Comparison of ENCODE assay signal across 9 cellular contexts in genomic region chr12:4277205-4277543, GRCh38. TPM values are rescaled to one million over a fixed set of nuclear protein-coding genes. Genes with fewer than 3 reads are reported as not detected.
A peak's percentile ranks its signal among the peaks of the same experiment; 100 is the strongest.
DNase-seq lines count a peak whose midpoint lies in the region; ATAC-seq and TF ChIP-seq lines count a peak whose summit lies in the region.
"Had no signal": no experiment of that assay in that cellular context is flagged by ENCODE, and none has a peak within 500 bp of the region (broad histone marks: within the 10 kb centered on the region; RNA-seq: fewer than 3 reads in every experiment).

No MANE protein-coding gene starts in this region.

- no peak for DNase-seq in activated CD4-positive, alpha-beta T cell treated with anti-CD3 and anti-CD28 coated beads, Interleukin-2, amount 10 ng/mL, durations not matched to agents 7 days and 5 days
- DNase-seq in activated CD4-positive, alpha-beta T cell treated with anti-CD3 and anti-CD28 coated beads, Interleukin-2, amount 50 U/mL, for 48 hours: no peak
- no peak for DNase-seq in activated B cell treated with CpG ODN at 0.5 μM for 24 hours
- DNase-seq in glutamatergic neuron: no peak
- DNase-seq in NCI-H1436 treated with DMSO at 0.1 percent for 48 hours (lab: John Stamatoyannopoulos, UW): no peak
- no peak for DNase-seq in SKM-1 (lab: John Stamatoyannopoulos, UW; ENCODE audit: unreplicated experiment)
- DNase-seq in occipital lobe (lab: John Stamatoyannopoulos, UW): no peak

- peaks cover 59% of the 10 kb centered on the region for H3K4me1 Mint-ChIP-seq in activated CD4-positive, alpha-beta T cell treated with anti-CD3 and anti-CD28 coated beads, Interleukin-2, amount 10 ng/mL, durations not matched to agents 7 days and 5 days
- H3K4me1 Mint-ChIP-seq in activated B cell treated with CpG ODN at 0.5 μM for 24 hours (peaks cover 34% of the 10 kb centered on the region), glutamatergic neuron (ENCODE audit: low read depth, unreplicated experiment) (peaks cover 31% of the 10 kb centered on the region)
- H3K4me1 Mint-ChIP-seq in stimulated activated memory B cell treated with anti-CD40 and anti-IgM and Interleukin-4, amounts not matched to agents 10 μg/mL and 1 μg/mL and 100 μg/mL, for 72 hours: peaks cover 59% of the 10 kb centered on the region

- H3K27me3 Mint-ChIP-seq in activated CD4-positive, alpha-beta T cell treated with anti-CD3 and anti-CD28 coated beads, Interleukin-2, amount 10 ng/mL, durations not matched to agents 7 days and 5 days: no peaks in the 10 kb centered on the region
- H3K27me3 Mint-ChIP-seq in activated B cell treated with CpG ODN at 0.5 μM for 24 hours (no peaks in the 10 kb centered on the region), glutamatergic neuron (ENCODE audit: unreplicated experiment) (peaks cover 9% of the 10 kb centered on the region)
- no peaks in the 10 kb centered on the region for H3K27me3 Mint-ChIP-seq in stimulated activated memory B cell treated with anti-CD40 and anti-IgM and Interleukin-4, amounts not matched to agents 10 μg/mL and 1 μg/mL and 100 μg/mL, for 72 hours

- peaks cover 63% of the 10 kb centered on the region for H3K36me3 Mint-ChIP-seq in activated CD4-positive, alpha-beta T cell treated with anti-CD3 and anti-CD28 coated beads, Interleukin-2, amount 10 ng/mL, durations not matched to agents 7 days and 5 days (ENCODE audit: low read depth)
- H3K36me3 Mint-ChIP-seq in activated B cell treated with CpG ODN at 0.5 μM for 24 hours (ENCODE audit: low read depth) (peaks cover 66% of the 10 kb centered on the region), glutamatergic neuron (ENCODE audit: unreplicated experiment) (no peaks in the 10 kb centered on the region)
- H3K36me3 Mint-ChIP-seq in stimulated activated memory B cell treated with anti-CD40 and anti-IgM and Interleukin-4, amounts not matched to agents 10 μg/mL and 1 μg/mL and 100 μg/mL, for 72 hours: peaks cover 41% of the 10 kb centered on the region

- CTCF ChIA-PET in activated CD4-positive, alpha-beta T cell treated with anti-CD3 and anti-CD28 coated beads, Interleukin-2, amount 10 ng/mL, durations not matched to agents 7 days and 5 days (lab: Charles Lee): interaction anchor here (0.6 to 6.2 kb wide), 77 partner anchors 9 to 978 kb away, joined by 3 to 80 read pairs (median 5); partner anchors contain the start of gene PARP11
- CTCF ChIA-PET in activated B cell treated with CpG ODN at 0.5 μM for 24 hours (lab: Charles Lee): interaction anchor here (0.6 to 5.8 kb wide), 60 partner anchors 8 to 977 kb away, joined by 3 to 206 read pairs (median 5); no protein-coding TSS in a partner anchor

- peak overlapping the region; percentile 63 for H3K27ac Mint-ChIP-seq in activated CD4-positive, alpha-beta T cell treated with anti-CD3 and anti-CD28 coated beads, Interleukin-2, amount 10 ng/mL, durations not matched to agents 7 days and 5 days
- H3K27ac Mint-ChIP-seq in activated B cell treated with CpG ODN at 0.5 μM for 24 hours: peak overlapping the region; percentile 26
- H3K27ac Mint-ChIP-seq in glutamatergic neuron (ENCODE audit: unreplicated experiment): peak overlapping the region; percentile 24
- H3K27ac Mint-ChIP-seq in stimulated activated memory B cell treated with anti-CD40 and anti-IgM and Interleukin-4, amounts not matched to agents 10 μg/mL and 1 μg/mL and 100 μg/mL, for 72 hours: peak overlapping the region; percentile 89

- H3K4me3 Mint-ChIP-seq in activated CD4-positive, alpha-beta T cell treated with anti-CD3 and anti-CD28 coated beads, Interleukin-2, amount 10 ng/mL, durations not matched to agents 7 days and 5 days: peak overlapping the region; percentile 95
- H3K4me3 Mint-ChIP-seq in activated B cell treated with CpG ODN at 0.5 μM for 24 hours (peak overlapping the region; percentile 91), glutamatergic neuron (ENCODE audit: unreplicated experiment) (peak overlapping the region; percentile 93)
- peak overlapping the region; percentile 57 for H3K4me3 Mint-ChIP-seq in stimulated activated memory B cell treated with anti-CD40 and anti-IgM and Interleukin-4, amounts not matched to agents 10 μg/mL and 1 μg/mL and 100 μg/mL, for 72 hours

- H3K9me3 Mint-ChIP-seq in activated CD4-positive, alpha-beta T cell treated with anti-CD3 and anti-CD28 coated beads, Interleukin-2, amount 10 ng/mL, durations not matched to agents 7 days and 5 days: no peaks in the 10 kb centered on the region
- H3K9me3 Mint-ChIP-seq in activated B cell treated with CpG ODN at 0.5 μM for 24 hours (no peaks in the 10 kb centered on the region), glutamatergic neuron (ENCODE audit: unreplicated experiment) (peaks cover 13% of the 10 kb centered on the region)
- H3K9me3 Mint-ChIP-seq in stimulated activated memory B cell treated with anti-CD40 and anti-IgM and Interleukin-4, amounts not matched to agents 10 μg/mL and 1 μg/mL and 100 μg/mL, for 72 hours: no peaks in the 10 kb centered on the region

- no peak for ATAC-seq in activated B cell treated with CpG ODN at 0.5 μM for 24 hours (ENCODE audit: low read depth)
- no peak for ATAC-seq in stimulated activated memory B cell treated with anti-CD40 and anti-IgM and Interleukin-4, amounts not matched to agents 10 μg/mL and 1 μg/mL and 100 μg/mL, for 72 hours

- peak; percentile 3 for TF ChIP-seq CTCF in activated B cell treated with CpG ODN at 0.5 μM for 24 hours (IDR thresholded peaks at IDR 0.05)
- peak; percentile 39 for TF ChIP-seq CTCF in glutamatergic neuron (IDR thresholded peaks at IDR 0.05; ENCODE audit: partially characterized antibody, unreplicated experiment)

- intact Hi-C loops in activated B cell treated with CpG ODN at 0.5 μM for 24 hours (cut with micrococcal nuclease): loop anchor here (1.0 to 10.0 kb wide), 9 partner anchors 170 to 1482 kb away; partner anchors contain the start of genes CRACR2A and FKBP4

- POLR2A ChIA-PET in activated CD4-positive, alpha-beta T cell treated with anti-CD3 and anti-CD28 coated beads, Interleukin-2, amount 10 ng/mL, durations not matched to agents 7 days and 5 days (lab: Charles Lee): interaction anchor here (0.6 to 1.8 kb wide), 7 partner anchors 16 to 391 kb away, joined by 3 to 12 read pairs (median 3); no protein-coding TSS in a partner anchor
- POLR2A ChIA-PET in activated B cell treated with CpG ODN at 0.5 μM for 24 hours (lab: Charles Lee): interaction anchor here (0.6 to 10.3 kb wide), 16 partner anchors 9 to 404 kb away, joined by 3 to 291 read pairs (median 5); partner anchors contain the start of genes PARP11 and TIGAR

RNA-seq across cellular contexts. Expression of gene CCND2, which starts 3.6 kb away (rescaled TPM):
- 100 to 1,000 TPM; 290 to 332 TPM for total RNA-seq in activated CD4-positive, alpha-beta T cell treated with anti-CD3 and anti-CD28 coated beads, Interleukin-2, amount 10 ng/mL, durations not matched to agents 7 days and 5 days
- total RNA-seq in activated B cell treated with CpG ODN at 0.5 μM for 24 hours: 230 and 237 TPM in 2 replicates
- total RNA-seq in glutamatergic neuron (ENCODE audit: unreplicated experiment): 98.0 TPM
- total RNA-seq in occipital lobe: 300 TPM
- total RNA-seq: M059J had no signal

RNA-seq across cellular contexts. Expression of gene TIGAR, which starts 43.8 kb away (rescaled TPM):
- 10 to 100 TPM; 11.0 to 14.4 TPM for total RNA-seq in activated CD4-positive, alpha-beta T cell treated with anti-CD3 and anti-CD28 coated beads, Interleukin-2, amount 10 ng/mL, durations not matched to agents 7 days and 5 days
- total RNA-seq in activated B cell treated with CpG ODN at 0.5 μM for 24 hours (10.0 and 10.2 TPM in 2 replicates), glutamatergic neuron (ENCODE audit: unreplicated experiment) (20.7 TPM), occipital lobe (4.7 TPM)

Comparison
In these comparisons a context has a peak if more than half of its experiments do, and no peak if none do; other contexts are left out.
1. H3K27ac Mint-ChIP-seq: peak in every context shown above with its lines; median percentile 89 in stimulated activated memory B cell treated with anti-CD40 and anti-IgM and Interleukin-4, amounts not matched to agents 10 μg/mL and 1 μg/mL and 100 μg/mL, for 72 hours; 63 in activated CD4-positive, alpha-beta T cell treated with anti-CD3 and anti-CD28 coated beads, Interleukin-2, amount 10 ng/mL, durations not matched to agents 7 days and 5 days; 26 in activated B cell treated with CpG ODN at 0.5 μM for 24 hours; 24 in glutamatergic neuron.